Comparison of ENCODE assay signal across 9 cellular contexts in genomic region chrX:142089193-142089592, GRCh38.
A peak's percentile ranks its signal among the peaks of the same experiment; 100 is the strongest.
DNase-seq lines count a peak whose midpoint lies in the region; ATAC-seq, FAIRE-seq and TF ChIP-seq lines count a peak whose summit lies in the region.
"Had no signal": no experiment of that assay in that cellular context is flagged by ENCODE, and none has a peak within 500 bp of the region (broad histone marks: within the 10 kb centered on the region; RNA-seq: fewer than 3 reads in every experiment).

No MANE protein-coding gene starts in this region.

- no peak overlapping the region for H3K4me3 ChIP-seq in endothelial cell of umbilical vein (replicated peaks in 1 of 3; ENCODE audit: insufficient read depth in 1 of 3, low read depth in 1 of 3, low read length in 3 of 3)

- H2AFZ ChIP-seq in endothelial cell of umbilical vein (ENCODE audit: low read depth, low read length) = no peak overlapping the region

- CTCF ChIA-PET in endothelial cell of umbilical vein (lab: Charles Lee) = interaction anchor here (0.7 to 2.3 kb wide), 5 partner anchors 12 to 1323 kb away, joined by 3 to 14 read pairs (median 3); no protein-coding TSS in a partner anchor

- H3K4me1 ChIP-seq in endothelial cell of umbilical vein (ENCODE audit: control insufficient read depth, extremely low read depth, insufficient read depth, low read length) = no peaks in the 10 kb centered on the region

- POLR2A ChIA-PET in endothelial cell of umbilical vein (lab: Charles Lee) = no interaction called here

- H3K9me3 ChIP-seq in endothelial cell of umbilical vein (replicated peaks; ENCODE audit: control insufficient read depth, insufficient read depth, low read length) = no peaks in the 10 kb centered on the region

- dilution Hi-C loops in endothelial cell of umbilical vein (cut with MboI; ENCODE audit: extremely low pct_ligation_motif_present, low sequenced_read_pairs) = no loop called here

- H3K4me3 Mint-ChIP-seq in progenitor cell of endocrine pancreas (ENCODE audit: low read depth) = no peak overlapping the region

- no peak overlapping the region for H3K27ac Mint-ChIP-seq in progenitor cell of endocrine pancreas

- H3K9ac ChIP-seq in endothelial cell of umbilical vein (replicated peaks; ENCODE audit: extremely low read depth, insufficient read depth, low read length) = no peak overlapping the region

- intact Hi-C loops in endothelial cell of umbilical vein (cut with micrococcal nuclease) = loop anchor here (1.0 to 10.0 kb wide), 2 partner anchors 814 to 1171 kb away; no protein-coding TSS in a partner anchor

- no peak for FAIRE-seq in endothelial cell of umbilical vein (lab: Jason Lieb, UNC)

- H3K79me2 ChIP-seq in endothelial cell of umbilical vein (ENCODE audit: control insufficient read depth, insufficient read depth, low read length) = no peaks in the 10 kb centered on the region

- H3K4me2 ChIP-seq in endothelial cell of umbilical vein (ENCODE audit: insufficient read depth, low read length) = no peak overlapping the region

- no peaks in the 10 kb centered on the region for H3K36me3 ChIP-seq in endothelial cell of umbilical vein (ENCODE audit: control insufficient read depth in 2 of 2, extremely low read depth in 1 of 2, insufficient read depth in 2 of 2, low read length in 2 of 2)

- no TSS peak for BruUV-seq in endothelial cell of umbilical vein (replicated peaks; lab: Mats Ljungman, UMichigan)

- H4K20me1 ChIP-seq in endothelial cell of umbilical vein (replicated peaks; ENCODE audit: control insufficient read depth, extremely low read depth, insufficient read depth, low read length) = no peaks in the 10 kb centered on the region

- no peaks in the 10 kb centered on the region for H3K27me3 ChIP-seq in endothelial cell of umbilical vein (ENCODE audit: control insufficient read depth in 2 of 2, insufficient read depth in 2 of 2, low read length in 2 of 2)

- H3K9me3 Mint-ChIP-seq in progenitor cell of endocrine pancreas (ENCODE audit: low read depth) = peaks cover 14% of the 10 kb centered on the region

- no peaks in the 10 kb centered on the region for H3K36me3 Mint-ChIP-seq in progenitor cell of endocrine pancreas (ENCODE audit: insufficient read depth)

- peak; percentile 11 to 17 for TF ChIP-seq CTCF in endothelial cell of umbilical vein (IDR thresholded peaks at IDR 0.05; ENCODE audit: extremely low read depth in 1 of 2, insufficient read depth in 1 of 2, low read depth in 1 of 2, low read length in 2 of 2)
- TF ChIP-seq CTCF in progenitor cell of endocrine pancreas (IDR thresholded peaks at IDR 0.05; ENCODE audit: unreplicated experiment) = peak; percentile 47

- H3K4me1 Mint-ChIP-seq in progenitor cell of endocrine pancreas (ENCODE audit: low read depth) = no peaks in the 10 kb centered on the region

- no peak for TF ChIP-seq POLR2A in endothelial cell of umbilical vein (IDR thresholded peaks at IDR 0.05; ENCODE audit: low read depth, low read length)

- no peaks in the 10 kb centered on the region for H3K9me1 ChIP-seq in endothelial cell of umbilical vein (replicated peaks; ENCODE audit: control insufficient read depth, extremely low read depth, insufficient read depth, low read length)

- no peak for ATAC-seq in HG02763 (IDR thresholded peaks at IDR 0.05; ENCODE audit: unreplicated experiment)

- H3K27me3 Mint-ChIP-seq in progenitor cell of endocrine pancreas = no peaks in the 10 kb centered on the region

- DNase-seq in NCI-H1105 treated with DMSO at 0.1 percent for 48 hours (lab: John Stamatoyannopoulos, UW) (peak; percentile 13), NCI-H1105 (lab: John Stamatoyannopoulos, UW) (no peak), NCI-H460 (ENCODE audit: extremely low read depth, low read depth) (peak; percentile 38), endothelial cell of umbilical vein (ENCODE audit: low read depth, low spot score) (peak; percentile 1), progenitor cell of endocrine pancreas (ENCODE audit: low spot score, unreplicated experiment) (no peak), dedifferentiated amniotic fluid mesenchymal stem cell (ENCODE audit: extremely low spot score) (no peak)
- DNase-seq in stimulated activated CD4-positive, alpha-beta T cell treated with anti-CD3 and anti-CD28 coated beads, Interleukin-4, amount 100 ng/mL, for 4 hours = no peak
- DNase-seq: NCI-H1436 had no signal

- H3K27ac ChIP-seq in endothelial cell of umbilical vein (ENCODE audit: insufficient read depth, low read depth, low read length) = no peak overlapping the region

TF ChIP-seq in endothelial cell of umbilical vein, 7 proteins besides CTCF, POLR2A, EP300 and RAD21:
- TF ChIP-seq JUN (IDR thresholded peaks at IDR 0.05; ENCODE audit: borderline replicate concordance, insufficient read depth, insufficient read length, low read depth) (no peak), GATA2 (IDR thresholded peaks at IDR 0.05; ENCODE audit: insufficient read depth, insufficient read length, low read depth, low read length) (no peak), MYC (IDR thresholded peaks at IDR 0.05; ENCODE audit: low read depth, low read length) (no peak), POLR2AphosphoS5 (IDR thresholded peaks at IDR 0.05; ENCODE audit: insufficient read depth, low read depth, low read length) (no peak), FOS (IDR thresholded peaks at IDR 0.05; ENCODE audit: borderline replicate concordance, insufficient read depth, low read length) (no peak), EZH2 (IDR thresholded peaks at IDR 0.05; ENCODE audit: borderline replicate concordance, low read depth, low read length, severe bottlenecking) (no peak), MAX (IDR thresholded peaks at IDR 0.05; ENCODE audit: insufficient read depth, insufficient read length) (no peak)

Comparison
In these comparisons a context has a peak if more than half of its experiments do, and no peak if none do; other contexts are left out.
1. DNase-seq: peak in NCI-H1105 treated with DMSO at 0.1 percent for 48 hours (single experiment), NCI-H460 (single experiment) and endothelial cell of umbilical vein (single experiment); none in NCI-H1105 (single experiment), progenitor cell of endocrine pancreas (single experiment), stimulated activated CD4-positive, alpha-beta T cell treated with anti-CD3 and anti-CD28 coated beads, Interleukin-4, amount 100 ng/mL, for 4 hours (0 of 2) and dedifferentiated amniotic fluid mesenchymal stem cell (single experiment).